Comparison of ENCODE assay signal across 22 cellular contexts in genomic region chr16:79271583-79271982, GRCh38.
A peak's percentile ranks its signal among the peaks of the same experiment; 100 is the strongest.
DNase-seq lines count a peak whose midpoint lies in the region; ATAC-seq and TF ChIP-seq lines count a peak whose summit lies in the region.
"Had no signal": no experiment of that assay in that cellular context is flagged by ENCODE, and none has a peak within 500 bp of the region (broad histone marks: within the 10 kb centered on the region; RNA-seq: fewer than 3 reads in every experiment).

No MANE protein-coding gene starts in this region.

- no peaks in the 10 kb centered on the region for H3K79me2 ChIP-seq in DND-41 (ENCODE audit: insufficient read depth, low read length)

- H3K9ac ChIP-seq in DND-41 (ENCODE audit: low read depth, low read length), result peak overlapping the region; percentile 37; the same call in 1 of the 2 replicates

- peaks cover 10% of the 10 kb centered on the region for H3K27me3 Mint-ChIP-seq in activated T-cell treated with anti-CD3 and anti-CD28 coated beads, Interleukin-2, amount 50 U/mL, for 72 hours (ENCODE audit: low read depth)
- H3K27me3 Mint-ChIP-seq in natural killer cell (ENCODE audit: low read depth in 2 of 2), result peaks cover 0 to 6% of the 10 kb centered on the region in 2 donors

- H3K27ac ChIP-seq in DND-41 (ENCODE audit: low read length), result peak overlapping the region; percentile 62
- H3K27ac ChIP-seq: ascending aorta, ovary, right atrium auricular region, tibial artery had no signal

- H3K4me1 Mint-ChIP-seq in activated T-cell treated with anti-CD3 and anti-CD28 coated beads, Interleukin-2, amount 50 U/mL, for 72 hours (ENCODE audit: low read depth), result peaks cover 77% of the 10 kb centered on the region
- H3K4me1 Mint-ChIP-seq in natural killer cell, result peaks cover 48 to 59% of the 10 kb centered on the region in 2 donors

- H2AFZ ChIP-seq in DND-41 (ENCODE audit: low read depth, low read length), result no peak overlapping the region

- peak overlapping the region; percentile 51 for H3K4me2 ChIP-seq in DND-41 (ENCODE audit: insufficient read depth, low read length)

- H3K4me1 ChIP-seq in DND-41 (ENCODE audit: insufficient read depth, low read length), result peaks cover 36% of the 10 kb centered on the region
- H3K4me1 ChIP-seq: ascending aorta, right atrium auricular region, tibial artery had no signal

- H3K36me3 ChIP-seq in DND-41 (ENCODE audit: insufficient read depth, low read length), result no peaks in the 10 kb centered on the region
- H3K36me3 ChIP-seq: ascending aorta, ovary, right atrium auricular region, tibial artery had no signal

- H3K9me3 Mint-ChIP-seq in activated T-cell treated with anti-CD3 and anti-CD28 coated beads, Interleukin-2, amount 50 U/mL, for 72 hours, result peaks cover 2% of the 10 kb centered on the region in 2 donors
- peaks cover 3 to 13% of the 10 kb centered on the region in 2 donors for H3K9me3 Mint-ChIP-seq in activated naive CD4-positive, alpha-beta T cell treated with anti-CD3 and anti-CD28 coated beads, Interleukin-2, amount 50 U/mL, for 72 hours
- H3K9me3 Mint-ChIP-seq in natural killer cell, result no peaks in the 10 kb centered on the region
- H3K9me3 Mint-ChIP-seq: dendritic cell treated with granulocyte-macrophage colony-stimulating factor and Interleukin-4, amounts not matched to agents 40 ng/mL and 50 ng/mL, for 4 days; nephron progenitor cell had no signal

- no peaks in the 10 kb centered on the region for H3K27me3 ChIP-seq in DND-41 (ENCODE audit: insufficient read depth, low read length, poor library complexity)
- H3K27me3 ChIP-seq: ascending aorta, ovary, right atrium auricular region, tibial artery had no signal

- peak overlapping the region; percentile 93 for H3K27ac Mint-ChIP-seq in activated T-cell treated with anti-CD3 and anti-CD28 coated beads, Interleukin-2, amount 50 U/mL, for 72 hours
- peak overlapping the region; percentile 69 to 73 for H3K27ac Mint-ChIP-seq in activated naive CD4-positive, alpha-beta T cell treated with anti-CD3 and anti-CD28 coated beads, Interleukin-2, amount 50 U/mL, for 72 hours
- peak overlapping the region; percentile 14 to 80 for H3K27ac Mint-ChIP-seq in natural killer cell
- H3K27ac Mint-ChIP-seq: dendritic cell treated with granulocyte-macrophage colony-stimulating factor and Interleukin-4, amounts not matched to agents 40 ng/mL and 50 ng/mL, for 4 days; IgD-negative memory B cell; nephron progenitor cell had no signal

- TF ChIP-seq CTCF in DND-41 (IDR thresholded peaks at IDR 0.05; ENCODE audit: borderline replicate concordance, extremely low read depth, low read length, poor library complexity, severe bottlenecking) (no peak), natural killer cell (IDR thresholded peaks at IDR 0.05) (no peak)

- peak overlapping the region in 1 of 2 experiments; percentile 44; a peak in 2 of 4 replicates for H3K4me3 ChIP-seq in DND-41 (ENCODE audit: low read depth in 1 of 2, low read length in 2 of 2)
- H3K4me3 ChIP-seq: ascending aorta, ovary, right atrium auricular region, tibial artery had no signal

- no peak for DNase-seq in activated T-cell treated with anti-CD3 and anti-CD28 coated beads, Interleukin-2, amount 50 U/mL, for 72 hours
- no peak for DNase-seq in activated T-cell treated with anti-CD3 and anti-CD28 coated beads for 4 hours
- no peak for DNase-seq in DND-41
- DNase-seq in activated naive CD4-positive, alpha-beta T cell treated with anti-CD3 and anti-CD28 coated beads, Interleukin-2, amount 50 U/mL, for 72 hours (ENCODE audit: low spot score in 2 of 2), result no peak
- DNase-seq in natural killer cell, result no peak
- no peak for DNase-seq in superior temporal gyrus (ENCODE audit: extremely low spot score)
- DNase-seq: DMS153, islet precursor cell, midbrain, NCI-H2081, NCI-H774, nephron progenitor cell, ovary, RPMI8226, tibial artery had no signal

- H3K4me3 Mint-ChIP-seq in activated T-cell treated with anti-CD3 and anti-CD28 coated beads, Interleukin-2, amount 50 U/mL, for 72 hours, result peak overlapping the region; percentile 82 to 93
- peak overlapping the region; percentile 78 for H3K4me3 Mint-ChIP-seq in natural killer cell
- H3K4me3 Mint-ChIP-seq: CD14-positive monocyte; dendritic cell treated with granulocyte-macrophage colony-stimulating factor and Interleukin-4, amounts not matched to agents 40 ng/mL and 50 ng/mL, for 4 days; nephron progenitor cell had no signal

- no peaks in the 10 kb centered on the region for H4K20me1 ChIP-seq in DND-41 (ENCODE audit: insufficient read depth, low read length)

- peaks cover 0 to 2% of the 10 kb centered on the region in 2 donors for H3K36me3 Mint-ChIP-seq in activated T-cell treated with anti-CD3 and anti-CD28 coated beads, Interleukin-2, amount 50 U/mL, for 72 hours (ENCODE audit: insufficient read depth in 2 of 2)
- H3K36me3 Mint-ChIP-seq in activated naive CD4-positive, alpha-beta T cell treated with anti-CD3 and anti-CD28 coated beads, Interleukin-2, amount 50 U/mL, for 72 hours, result peaks cover 12 to 14% of the 10 kb centered on the region in 2 donors
- H3K36me3 Mint-ChIP-seq in natural killer cell, result no peaks in the 10 kb centered on the region
- H3K36me3 Mint-ChIP-seq: CD14-positive monocyte had no signal

- no peak for ATAC-seq in activated T-cell treated with anti-CD3 and anti-CD28 coated beads, Interleukin-2, amount 50 U/mL, for 72 hours (replicated peaks in 1 of 2)
- ATAC-seq in DND-41 (ENCODE audit: insufficient read depth, low read depth) (no peak; the same call in 2 of the 3 replicates), natural killer cell (peak in 1 of 3 donors; percentile 15), GM18867 (IDR thresholded peaks at IDR 0.05; ENCODE audit: unreplicated experiment) (no peak), GM21737 (IDR thresholded peaks at IDR 0.05; ENCODE audit: unreplicated experiment) (no peak)
- no peak for ATAC-seq in activated naive CD4-positive, alpha-beta T cell treated with anti-CD3 and anti-CD28 coated beads, Interleukin-2, amount 50 U/mL, for 72 hours

- no peaks in the 10 kb centered on the region for H3K9me3 ChIP-seq in DND-41 (ENCODE audit: insufficient read depth, low read length, severe bottlenecking)
- H3K9me3 ChIP-seq: ascending aorta, ovary, right atrium auricular region, tibial artery had no signal

- intact Hi-C loops in natural killer cell (cut with micrococcal nuclease), result loop anchor here (10.0 kb wide), 1 partner anchor 143 kb away; no protein-coding TSS in a partner anchor
